Comparison of ENCODE assay signal across 1 cellular context in the genomic region with DNA sequence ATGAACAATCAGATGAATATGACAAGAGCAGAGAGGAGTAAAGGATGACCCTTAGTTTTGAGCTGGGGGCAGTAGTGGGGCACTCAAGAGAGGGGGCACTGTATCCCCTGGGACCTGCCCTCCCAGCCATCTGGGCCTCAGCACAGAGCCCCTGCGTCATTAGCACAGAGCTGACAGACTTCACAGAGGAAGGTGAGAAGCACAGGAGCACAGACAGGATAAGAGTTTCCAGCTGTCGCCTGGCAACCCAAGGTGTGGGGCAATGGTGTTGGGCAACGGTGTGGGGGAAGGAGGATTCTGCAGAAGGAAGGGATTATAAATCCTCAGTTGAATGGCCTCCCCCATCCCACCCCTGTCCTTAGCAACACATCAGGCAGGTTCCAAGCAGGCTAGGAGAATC.
TF ChIP-seq lines count a peak whose summit lies in the region.

No MANE protein-coding gene starts in this region.

TF ChIP-seq in A549, 52 proteins besides CTCF, POLR2A, EP300 and RAD21 (continued from another document):
- TF ChIP-seq JUN (IDR thresholded peaks at IDR 0.05) (no peak), ESRRA (IDR thresholded peaks at IDR 0.05; ENCODE audit: borderline replicate concordance, low read length) (no peak), EHF (CRISPR knock-in tag; IDR thresholded peaks at IDR 0.05) (no peak), PHF8 (IDR thresholded peaks at IDR 0.05; ENCODE audit: borderline replicate concordance, low read depth) (no peak)
